ENCODE assay signal across 1 cellular context in genomic region chrX:47648376-47648775, GRCh38.
TF ChIP-seq lines count a peak whose summit lies in the region.

No MANE protein-coding gene starts in this region.

TF ChIP-seq in GM23338, 12 proteins besides CTCF, POLR2A, EP300 and RAD21 (continued from another document):
- TF ChIP-seq, protein P1, sequence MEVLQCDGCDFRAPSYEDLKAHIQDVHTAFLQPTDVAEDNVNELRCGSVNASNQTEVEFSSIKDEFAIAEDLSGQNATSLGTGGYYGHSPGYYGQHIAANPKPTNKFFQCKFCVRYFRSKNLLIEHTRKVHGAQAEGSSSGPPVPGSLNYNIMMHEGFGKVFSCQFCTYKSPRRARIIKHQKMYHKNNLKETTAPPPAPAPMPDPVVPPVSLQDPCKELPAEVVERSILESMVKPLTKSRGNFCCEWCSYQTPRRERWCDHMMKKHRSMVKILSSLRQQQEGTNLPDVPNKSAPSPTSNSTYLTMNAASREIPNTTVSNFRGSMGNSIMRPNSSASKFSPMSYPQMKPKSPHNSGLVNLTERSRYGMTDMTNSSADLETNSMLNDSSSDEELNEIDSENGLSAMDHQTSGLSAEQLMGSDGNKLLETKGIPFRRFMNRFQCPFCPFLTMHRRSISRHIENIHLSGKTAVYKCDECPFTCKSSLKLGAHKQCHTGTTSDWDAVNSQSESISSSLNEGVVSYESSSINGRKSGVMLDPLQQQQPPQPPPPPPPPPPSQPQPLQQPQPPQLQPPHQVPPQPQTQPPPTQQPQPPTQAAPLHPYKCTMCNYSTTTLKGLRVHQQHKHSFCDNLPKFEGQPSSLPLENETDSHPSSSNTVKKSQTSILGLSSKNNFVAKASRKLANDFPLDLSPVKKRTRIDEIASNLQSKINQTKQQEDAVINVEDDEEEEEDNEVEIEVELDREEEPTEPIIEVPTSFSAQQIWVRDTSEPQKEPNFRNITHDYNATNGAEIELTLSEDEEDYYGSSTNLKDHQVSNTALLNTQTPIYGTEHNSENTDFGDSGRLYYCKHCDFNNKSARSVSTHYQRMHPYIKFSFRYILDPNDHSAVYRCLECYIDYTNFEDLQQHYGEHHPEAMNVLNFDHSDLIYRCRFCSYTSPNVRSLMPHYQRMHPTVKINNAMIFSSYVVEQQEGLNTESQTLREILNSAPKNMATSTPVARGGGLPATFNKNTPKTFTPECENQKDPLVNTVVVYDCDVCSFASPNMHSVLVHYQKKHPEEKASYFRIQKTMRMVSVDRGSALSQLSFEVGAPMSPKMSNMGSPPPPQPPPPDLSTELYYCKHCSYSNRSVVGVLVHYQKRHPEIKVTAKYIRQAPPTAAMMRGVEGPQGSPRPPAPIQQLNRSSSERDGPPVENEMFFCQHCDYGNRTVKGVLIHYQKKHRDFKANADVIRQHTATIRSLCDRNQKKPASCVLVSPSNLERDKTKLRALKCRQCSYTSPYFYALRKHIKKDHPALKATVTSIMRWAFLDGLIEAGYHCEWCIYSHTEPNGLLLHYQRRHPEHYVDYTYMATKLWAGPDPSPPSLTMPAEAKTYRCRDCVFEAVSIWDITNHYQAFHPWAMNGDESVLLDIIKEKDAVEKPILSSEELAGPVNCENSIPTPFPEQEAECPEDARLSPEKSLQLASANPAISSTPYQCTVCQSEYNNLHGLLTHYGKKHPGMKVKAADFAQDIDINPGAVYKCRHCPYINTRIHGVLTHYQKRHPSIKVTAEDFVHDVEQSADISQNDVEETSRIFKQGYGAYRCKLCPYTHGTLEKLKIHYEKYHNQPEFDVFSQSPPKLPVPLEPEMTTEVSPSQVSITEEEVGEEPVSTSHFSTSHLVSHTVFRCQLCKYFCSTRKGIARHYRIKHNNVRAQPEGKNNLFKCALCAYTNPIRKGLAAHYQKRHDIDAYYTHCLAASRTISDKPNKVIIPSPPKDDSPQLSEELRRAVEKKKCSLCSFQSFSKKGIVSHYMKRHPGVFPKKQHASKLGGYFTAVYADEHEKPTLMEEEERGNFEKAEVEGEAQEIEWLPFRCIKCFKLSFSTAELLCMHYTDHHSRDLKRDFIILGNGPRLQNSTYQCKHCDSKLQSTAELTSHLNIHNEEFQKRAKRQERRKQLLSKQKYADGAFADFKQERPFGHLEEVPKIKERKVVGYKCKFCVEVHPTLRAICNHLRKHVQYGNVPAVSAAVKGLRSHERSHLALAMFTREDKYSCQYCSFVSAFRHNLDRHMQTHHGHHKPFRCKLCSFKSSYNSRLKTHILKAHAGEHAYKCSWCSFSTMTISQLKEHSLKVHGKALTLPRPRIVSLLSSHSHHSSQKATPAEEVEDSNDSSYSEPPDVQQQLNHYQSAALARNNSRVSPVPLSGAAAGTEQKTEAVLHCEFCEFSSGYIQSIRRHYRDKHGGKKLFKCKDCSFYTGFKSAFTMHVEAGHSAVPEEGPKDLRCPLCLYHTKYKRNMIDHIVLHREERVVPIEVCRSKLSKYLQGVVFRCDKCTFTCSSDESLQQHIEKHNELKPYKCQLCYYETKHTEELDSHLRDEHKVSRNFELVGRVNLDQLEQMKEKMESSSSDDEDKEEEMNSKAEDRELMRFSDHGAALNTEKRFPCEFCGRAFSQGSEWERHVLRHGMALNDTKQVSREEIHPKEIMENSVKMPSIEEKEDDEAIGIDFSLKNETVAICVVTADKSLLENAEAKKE (CRISPR knock-in tag; IDR thresholded peaks at IDR 0.05): no peak
- TF ChIP-seq CREB1 (CRISPR knock-in tag; IDR thresholded peaks at IDR 0.05; ENCODE audit: low read depth) (no peak), REST (IDR thresholded peaks at IDR 0.05; ENCODE audit: unreplicated experiment) (no peak), POLR2AphosphoS5 (IDR thresholded peaks at IDR 0.05; ENCODE audit: low read depth) (no peak), JUNB (IDR thresholded peaks at IDR 0.05; ENCODE audit: unreplicated experiment) (no peak), STAT1 (IDR thresholded peaks at IDR 0.05; ENCODE audit: unreplicated experiment) (no peak)
